17 cellular contexts compared by ENCODE assay signal in genomic region chr2:19033240-19033639, GRCh38.
DNase-seq lines count a peak whose midpoint lies in the region; ATAC-seq and TF ChIP-seq lines count a peak whose summit lies in the region.
"Had no signal": no experiment of that assay in that cellular context is flagged by ENCODE, and none has a peak within 500 bp of the region (broad histone marks: within the 10 kb centered on the region; RNA-seq: fewer than 3 reads in every experiment).

No MANE protein-coding gene starts in this region.

- H3K36me3 ChIP-seq in right atrium auricular region: no peaks in the 10 kb centered on the region
- H3K36me3 ChIP-seq in upper lobe of right lung: no peaks in the 10 kb centered on the region
- H3K36me3 ChIP-seq: SJCRH30 had no signal

- intact Hi-C loops in Right ventricle myocardium inferior (cut with DNase I) (no loop called here), left cardiac atrium (cut with DNase I) (loop anchor here in 1 of 2 donors (10.0 kb wide), 1 partner anchor 322 kb away; the partner anchor contains the start of gene OSR1), upper lobe of right lung (cut with DNase I) (no loop called here)

- peak; percentile 68 for ATAC-seq in Right ventricle myocardium inferior
- ATAC-seq in left cardiac atrium: peak; percentile 61 to 75
- ATAC-seq in upper lobe of right lung: peak; percentile 79
- no peak for ATAC-seq in GM18861 (IDR thresholded peaks at IDR 0.05; ENCODE audit: unreplicated experiment)
- no peak for ATAC-seq in GM21619 (IDR thresholded peaks at IDR 0.05; ENCODE audit: unreplicated experiment)
- ATAC-seq: CD8-positive, alpha-beta T cell had no signal

- H3K9me3 ChIP-seq in right atrium auricular region (no peaks in the 10 kb centered on the region), upper lobe of right lung (no peaks in the 10 kb centered on the region)
- H3K9me3 ChIP-seq: SJCRH30 had no signal

- TF ChIP-seq CTCF in right atrium auricular region (IDR thresholded peaks at IDR 0.05) (no peak), upper lobe of right lung (IDR thresholded peaks at IDR 0.05) (no peak)

- H3K27ac ChIP-seq in right atrium auricular region: peak overlapping the region in 1 of 2 donors; percentile 56
- H3K27ac ChIP-seq in upper lobe of right lung: no peak overlapping the region
- H3K27ac ChIP-seq: SJCRH30 had no signal

- H3K27me3 ChIP-seq in right atrium auricular region (no peaks in the 10 kb centered on the region), upper lobe of right lung (no peaks in the 10 kb centered on the region)

- DNase-seq in Right ventricle myocardium inferior (ENCODE audit: missing footprints) (no peak), right atrium auricular region (ENCODE audit: low spot score) (no peak), left cardiac atrium (no peak), myocyte (ENCODE audit: low read depth) (peak; percentile 50), upper lobe of right lung (no peak)
- DNase-seq in stimulated activated CD4-positive, alpha-beta T cell treated with anti-CD3 and anti-CD28 coated beads, Interleukin-2, amount 100 ng/mL, for 24 hours: no peak
- DNase-seq: 8988T; CD8-positive, alpha-beta T cell; HFFc6; Karpas-422; NCI-H1105; NCI-H1694; NCI-H2227 treated with DMSO at 0.1 percent for 48 hours; NCI-H524; SJCRH30 had no signal

- peaks cover 0 to 20% of the 10 kb centered on the region in 2 donors for H3K4me1 ChIP-seq in right atrium auricular region
- no peaks in the 10 kb centered on the region for H3K4me1 ChIP-seq in upper lobe of right lung
- H3K4me1 ChIP-seq: SJCRH30 had no signal

- H3K4me3 ChIP-seq in right atrium auricular region (no peak overlapping the region), upper lobe of right lung (no peak overlapping the region)
- H3K4me3 ChIP-seq: SJCRH30 had no signal

Comparison
In these comparisons a context has a peak if more than half of its experiments do, and no peak if none do; other contexts are left out.
1. ATAC-seq: peak in Right ventricle myocardium inferior (single experiment), left cardiac atrium (2 of 2) and upper lobe of right lung (single experiment); none in GM18861 (single experiment) and GM21619 (single experiment).